Comparison of ENCODE assay signal across 33 cellular contexts in genomic region chr2:120685403-120686297, GRCh38. TPM values are rescaled to one million over a fixed set of nuclear protein-coding genes. Genes with fewer than 3 reads are reported as not detected.
"Had no signal": no experiment of that assay in that cellular context is flagged by ENCODE, and none has a peak within 500 bp of the region (broad histone marks: within the 10 kb centered on the region; RNA-seq: fewer than 3 reads in every experiment).

No MANE protein-coding gene starts in this region.

- H3K9me3 Mint-ChIP-seq: activated CD4-positive, alpha-beta T cell treated with anti-CD3 and anti-CD28 coated beads, Interleukin-2, amount 10 ng/mL, durations not matched to agents 24 days and 14 days; activated naive CD4-positive, alpha-beta T cell treated with anti-CD3 and anti-CD28 coated beads, Interleukin-2, amount 50 U/mL, for 24 hours; activated T-helper 1 cell treated with anti-CD3 and anti-CD28 coated beads, Interleukin-12 subunit alpha, Interleukin-12 subunit beta, Interleukin-2, Interleukin-4 antibody, amounts not matched to agents 30 ng/mL and 10 ng/mL and 1 ng/mL, durations not matched to agents 14 hours and 24 hours and 36 hours; effector memory CD8-positive, alpha-beta T cell; natural killer cell; neural progenitor cell had no signal

- H3K36me3 Mint-ChIP-seq: activated CD4-positive, alpha-beta memory T cell treated with anti-CD3 and anti-CD28 coated beads for 36 hours; activated naive CD4-positive, alpha-beta T cell treated with anti-CD3 and anti-CD28 coated beads, Interleukin-2, amount 50 U/mL, for 24 hours; immature natural killer cell; natural killer cell; neural progenitor cell; stimulated activated naive B cell treated with anti-CD40 and anti-IgM and Interleukin-4, amounts not matched to agents 10 μg/mL and 1 μg/mL and 100 μg/mL, for 72 hours had no signal

- DNase-seq: activated CD4-positive, alpha-beta memory T cell treated with anti-CD3 and anti-CD28 coated beads for 36 hours; activated CD4-positive, alpha-beta T cell treated with anti-CD3 and anti-CD28 coated beads, Interleukin-2, amount 10 ng/mL, durations not matched to agents 24 days and 14 days; activated CD4-positive, CD25-positive, alpha-beta regulatory T cell treated with anti-CD3 and anti-CD28 coated beads, Interleukin-2, amount 50 U/mL, for 72 hours; activated CD8-positive, alpha-beta memory T cell treated with anti-CD3 and anti-CD28 coated beads, Interleukin-2, amount 50 U/mL, for 4 hours; activated gamma-delta T cell; activated T-cell treated with anti-CD3 and anti-CD28 coated beads, Interleukin-2, amount 50 U/mL, for 1 hour; brain microvascular endothelial cell; effector memory CD8-positive, alpha-beta T cell; erythroblast; foreskin fibroblast; heart left ventricle; hypothalamus; immature natural killer cell; lower lobe of right lung; mesenchymal stem cell; natural killer cell; occipital lobe; small intestine; stimulated activated CD4-positive, alpha-beta T cell treated with anti-CD3 and anti-CD28 coated beads, Interleukin-1b, Interleukin-23, amount 100 ng/mL, for 48 hours; stimulated activated naive B cell treated with anti-CD40 and anti-IgM and Interleukin-4, amounts not matched to agents 10 μg/mL and 1 μg/mL and 100 μg/mL, for 72 hours; stomach; T-helper 2 cell; thyroid gland had no signal

- H3K4me1 Mint-ChIP-seq: activated CD4-positive, alpha-beta T cell treated with anti-CD3 and anti-CD28 coated beads, Interleukin-2, amount 10 ng/mL, durations not matched to agents 24 days and 14 days; activated naive CD4-positive, alpha-beta T cell treated with anti-CD3 and anti-CD28 coated beads, Interleukin-2, amount 50 U/mL, for 24 hours; immature natural killer cell; natural killer cell; neural progenitor cell; stimulated activated naive B cell treated with anti-CD40 and anti-IgM and Interleukin-4, amounts not matched to agents 10 μg/mL and 1 μg/mL and 100 μg/mL, for 72 hours had no signal

- H3K4me3 Mint-ChIP-seq: activated CD4-positive, alpha-beta memory T cell treated with anti-CD3 and anti-CD28 coated beads for 36 hours; activated CD4-positive, alpha-beta T cell treated with anti-CD3 and anti-CD28 coated beads, Interleukin-2, amount 10 ng/mL, durations not matched to agents 24 days and 14 days; activated naive CD4-positive, alpha-beta T cell treated with anti-CD3 and anti-CD28 coated beads, Interleukin-2, amount 50 U/mL, for 24 hours; activated T-helper 1 cell treated with anti-CD3 and anti-CD28 coated beads, Interleukin-12 subunit alpha, Interleukin-12 subunit beta, Interleukin-2, Interleukin-4 antibody, amounts not matched to agents 30 ng/mL and 10 ng/mL and 1 ng/mL, durations not matched to agents 14 hours and 24 hours and 36 hours; effector memory CD8-positive, alpha-beta T cell; immature natural killer cell; natural killer cell; neural progenitor cell; stimulated activated naive B cell treated with anti-CD40 and anti-IgM and Interleukin-4, amounts not matched to agents 10 μg/mL and 1 μg/mL and 100 μg/mL, for 72 hours had no signal

- H3K36me3 ChIP-seq: adrenal gland, ascending aorta, brain microvascular endothelial cell, heart left ventricle, lower lobe of right lung, neural progenitor cell, stomach, thyroid gland, upper lobe of left lung had no signal

- H3K4me3 ChIP-seq: adrenal gland, ascending aorta, coronary artery, heart left ventricle, lower lobe of right lung, neural progenitor cell, stomach, thyroid gland, upper lobe of left lung had no signal

- H3K27ac Mint-ChIP-seq: activated CD4-positive, alpha-beta memory T cell treated with anti-CD3 and anti-CD28 coated beads for 36 hours; activated CD4-positive, alpha-beta T cell treated with anti-CD3 and anti-CD28 coated beads, Interleukin-2, amount 10 ng/mL, durations not matched to agents 24 days and 14 days; activated naive CD4-positive, alpha-beta T cell treated with anti-CD3 and anti-CD28 coated beads, Interleukin-2, amount 50 U/mL, for 24 hours; activated T-helper 1 cell treated with anti-CD3 and anti-CD28 coated beads, Interleukin-12 subunit alpha, Interleukin-12 subunit beta, Interleukin-2, Interleukin-4 antibody, amounts not matched to agents 30 ng/mL and 10 ng/mL and 1 ng/mL, durations not matched to agents 14 hours and 24 hours and 36 hours; effector memory CD8-positive, alpha-beta T cell; immature natural killer cell; natural killer cell; neural progenitor cell; stimulated activated naive B cell treated with anti-CD40 and anti-IgM and Interleukin-4, amounts not matched to agents 10 μg/mL and 1 μg/mL and 100 μg/mL, for 72 hours had no signal

- FAIRE-seq: small intestine had no signal

- ATAC-seq: effector memory CD8-positive, alpha-beta T cell; heart left ventricle; lower lobe of right lung; natural killer cell; sciatic nerve; stimulated activated naive B cell treated with anti-CD40 and anti-IgM and Interleukin-4, amounts not matched to agents 10 μg/mL and 1 μg/mL and 100 μg/mL, for 72 hours had no signal

- H3K9ac ChIP-seq: neural progenitor cell had no signal

- H3K27me3 ChIP-seq: ascending aorta, brain microvascular endothelial cell, thyroid gland, upper lobe of left lung had no signal

- H3K9me3 ChIP-seq: adrenal gland, ascending aorta, heart left ventricle, lower lobe of right lung, stomach, thyroid gland, upper lobe of left lung had no signal

- H3K4me1 ChIP-seq: adrenal gland, heart left ventricle, lower lobe of right lung, neural progenitor cell, thyroid gland, upper lobe of left lung had no signal

RNA-seq across cellular contexts. Expression of gene GLI2, which starts 50.0 kb away (rescaled TPM):
- total RNA-seq: activated CD4-positive, alpha-beta memory T cell treated with anti-CD3 and anti-CD28 coated beads for 36 hours; activated CD8-positive, alpha-beta memory T cell treated with anti-CD3 and anti-CD28 coated beads for 36 hours; mononuclear cell; natural killer cell had no signal
